8 cellular contexts compared by ENCODE assay signal in the genomic region with DNA sequence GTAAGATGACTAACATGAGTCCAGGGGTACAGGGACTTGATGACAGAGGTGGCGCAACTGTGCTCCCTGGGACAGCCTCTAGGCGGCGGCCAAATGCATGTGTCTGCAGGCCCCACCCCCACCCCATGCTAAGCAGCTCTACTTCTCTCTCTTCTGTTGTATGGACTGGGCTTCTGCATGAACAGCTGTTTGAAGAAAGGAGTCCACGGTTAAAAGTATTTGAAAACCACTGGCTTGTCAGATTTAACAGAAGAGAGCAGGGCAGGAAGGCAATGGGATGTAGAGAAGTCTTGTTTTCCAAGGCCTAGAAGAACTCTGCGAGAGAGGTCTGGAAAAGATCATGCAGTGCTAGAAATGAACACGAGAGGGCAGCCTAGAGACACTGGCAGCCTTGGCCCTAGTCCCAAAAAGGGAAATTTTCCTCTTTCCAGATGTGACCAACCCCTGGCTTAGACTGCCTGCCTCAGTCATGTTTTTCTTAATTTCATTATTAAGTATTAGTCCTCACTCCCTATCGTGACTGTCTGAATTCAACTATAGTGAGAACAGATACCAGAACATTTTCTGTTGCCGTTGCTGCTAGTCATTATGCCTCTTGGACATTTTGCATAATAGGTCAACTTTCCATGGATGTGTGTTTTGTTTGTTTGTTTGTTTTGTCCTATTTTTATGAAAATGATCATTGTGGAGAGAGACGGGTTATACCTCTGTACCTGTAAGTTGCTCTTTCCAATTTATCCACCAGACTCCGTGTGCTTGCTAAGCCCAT.
DNase-seq lines count a peak whose midpoint lies in the region; ATAC-seq and TF ChIP-seq lines count a peak whose summit lies in the region.

No MANE protein-coding gene starts in this region.

- peak; percentile 54 for ATAC-seq in Right ventricle myocardium inferior
- ATAC-seq in HG02885 (IDR thresholded peaks at IDR 0.05; ENCODE audit: poor library complexity, unreplicated experiment) = peak; percentile 77
- peak; percentile 79 for ATAC-seq in mucosa of descending colon
- peak; percentile 39 for ATAC-seq in stimulated activated naive CD8-positive, alpha-beta T cell treated with anti-CD3 and anti-CD28 coated beads, Interleukin-15, amount 100 ng/mL, for 72 hours

- DNase-seq in Right ventricle myocardium inferior (ENCODE audit: missing footprints) (no peak), cardiac septum (ENCODE audit: low spot score) (no peak), NCI-H526 (lab: John Stamatoyannopoulos, UW) (peak; percentile 54 to 63), mucosa of descending colon (peak in 1 of 3 donors; percentile 74)
- peak; percentile 55 for DNase-seq in activated CD4-positive, alpha-beta T cell treated with anti-CD3 and anti-CD28 coated beads, Interleukin-2, amount 50 U/mL, for 1 hour
- peak; percentile 30 for DNase-seq in effector CD8-positive, alpha-beta T cell (lab: John Stamatoyannopoulos, UW)
- peak; percentile 50 to 55 for DNase-seq in stimulated activated naive CD8-positive, alpha-beta T cell treated with anti-CD3 and anti-CD28 coated beads, Interleukin-15, amount 100 ng/mL, for 72 hours

- H3K4me3 Mint-ChIP-seq in stimulated activated naive CD8-positive, alpha-beta T cell treated with anti-CD3 and anti-CD28 coated beads, Interleukin-15, amount 100 ng/mL, for 72 hours = no peak overlapping the region

- no peak overlapping the region for H3K27ac Mint-ChIP-seq in stimulated activated naive CD8-positive, alpha-beta T cell treated with anti-CD3 and anti-CD28 coated beads, Interleukin-15, amount 100 ng/mL, for 72 hours

- H3K9me3 Mint-ChIP-seq in stimulated activated naive CD8-positive, alpha-beta T cell treated with anti-CD3 and anti-CD28 coated beads, Interleukin-15, amount 100 ng/mL, for 72 hours = no peaks in the 10 kb centered on the region

- intact Hi-C loops in Right ventricle myocardium inferior (cut with DNase I) (loop anchor here (10.0 kb wide), 1 partner anchor 858 kb away; no protein-coding TSS in a partner anchor), cardiac septum (cut with DNase I) (no loop called here), mucosa of descending colon (cut with DNase I, micrococcal nuclease) (no loop called here)

- H3K4me1 Mint-ChIP-seq in stimulated activated naive CD8-positive, alpha-beta T cell treated with anti-CD3 and anti-CD28 coated beads, Interleukin-15, amount 100 ng/mL, for 72 hours = peaks cover 57% of the 10 kb centered on the region

- H3K27me3 Mint-ChIP-seq in stimulated activated naive CD8-positive, alpha-beta T cell treated with anti-CD3 and anti-CD28 coated beads, Interleukin-15, amount 100 ng/mL, for 72 hours = no peaks in the 10 kb centered on the region

- no peaks in the 10 kb centered on the region for H3K9me3 ChIP-seq in mucosa of descending colon

- no peaks in the 10 kb centered on the region for H3K4me1 ChIP-seq in mucosa of descending colon (ENCODE audit: low read depth)

- TF ChIP-seq CTCF in mucosa of descending colon (IDR thresholded peaks at IDR 0.05) = peak; percentile 76

- no peaks in the 10 kb centered on the region for H3K36me3 ChIP-seq in mucosa of descending colon (ENCODE audit: low read depth)

- no peak overlapping the region for H3K4me3 ChIP-seq in mucosa of descending colon

Comparison
In these comparisons a context has a peak if more than half of its experiments do, and no peak if none do; other contexts are left out.
1. DNase-seq: peak in NCI-H526 (2 of 2), activated CD4-positive, alpha-beta T cell treated with anti-CD3 and anti-CD28 coated beads, Interleukin-2, amount 50 U/mL, for 1 hour (single experiment), effector CD8-positive, alpha-beta T cell (single experiment) and stimulated activated naive CD8-positive, alpha-beta T cell treated with anti-CD3 and anti-CD28 coated beads, Interleukin-15, amount 100 ng/mL, for 72 hours (2 of 2); none in Right ventricle myocardium inferior (single experiment) and cardiac septum (single experiment).
2. Peak in every context shown above with its lines, with median percentiles within 50 percentile points of each other: ATAC-seq.